ENCODE assay signal across 11 cellular contexts in genomic region chr12:122523280-122523679, GRCh38. TPM values are rescaled to one million over a fixed set of nuclear protein-coding genes. Genes with fewer than 3 reads are reported as not detected.
DNase-seq lines count a peak whose midpoint lies in the region; ATAC-seq and TF ChIP-seq lines count a peak whose summit lies in the region.
"Had no signal": no experiment of that assay in that cellular context is flagged by ENCODE, and none has a peak within 500 bp of the region (broad histone marks: within the 10 kb centered on the region; RNA-seq: fewer than 3 reads in every experiment).

No MANE protein-coding gene starts in this region.

- peaks cover 56% of the 10 kb centered on the region for H3K36me3 Mint-ChIP-seq in central memory CD8-positive, alpha-beta T cell (ENCODE audit: insufficient read depth)

- H3K9me3 Mint-ChIP-seq in central memory CD8-positive, alpha-beta T cell = no peaks in the 10 kb centered on the region
- H3K9me3 Mint-ChIP-seq: activated naive CD4-positive, alpha-beta T cell treated with anti-CD3 and anti-CD28 coated beads, Interleukin-2, amount 50 U/mL, for 72 hours had no signal

- H3K9me2 ChIP-seq in MM.1S (replicated peaks; ENCODE audit: insufficient read depth, low read length) = no peaks in the 10 kb centered on the region
- no peaks in the 10 kb centered on the region for H3K9me2 ChIP-seq in neural cell (ENCODE audit: insufficient read depth, low read length)

- H3K4me1 ChIP-seq in DND-41 (ENCODE audit: insufficient read depth, low read length) (peaks cover 49% of the 10 kb centered on the region), MM.1S (ENCODE audit: low read length) (peaks cover 5% of the 10 kb centered on the region; the same call in 1 of the 2 replicates)

- H3K27ac Mint-ChIP-seq in central memory CD8-positive, alpha-beta T cell (ENCODE audit: low read depth) = peak overlapping the region; percentile 54

- H3K4me3 Mint-ChIP-seq in central memory CD8-positive, alpha-beta T cell = no peak overlapping the region

- H3F3A ChIP-seq in MM.1S (ENCODE audit: insufficient read depth, low read length) (peaks cover 3% of the 10 kb centered on the region; the same call in 1 of the 2 replicates), neural cell (ENCODE audit: insufficient read depth, low read length, poor library complexity, severe bottlenecking) (no peaks in the 10 kb centered on the region)

- H3K36me3 ChIP-seq in DND-41 (ENCODE audit: insufficient read depth, low read length) (peaks cover 72% of the 10 kb centered on the region), MM.1S (replicated peaks; ENCODE audit: insufficient read depth, low read length) (no peaks in the 10 kb centered on the region; the same call in none of the 2 replicates), neural cell (ENCODE audit: insufficient read depth, low read length) (peaks cover 17% of the 10 kb centered on the region)

- H3K4me3 ChIP-seq in DND-41 (ENCODE audit: low read depth in 1 of 2, low read length in 2 of 2) = peak overlapping the region in 1 of 2 experiments; percentile 27; a peak in 1 of 4 replicates
- no peak overlapping the region for H3K4me3 ChIP-seq in MM.1S (ENCODE audit: low read length)
- H3K4me3 ChIP-seq in neural cell (ENCODE audit: low read length) = peak overlapping the region; percentile 89

- no peak for TF ChIP-seq EP300 in neural cell (conservative IDR thresholded peaks at IDR 0.05; ENCODE audit: poor library complexity, severe bottlenecking)

- H3K9ac ChIP-seq in DND-41 (ENCODE audit: low read depth, low read length) (0 out of 2 replicates have a peak overlapping the region, but pooled peaks have one; percentile 76), MM.1S (ENCODE audit: low read length) (no peak overlapping the region), neural cell (ENCODE audit: low read length) (no peak overlapping the region)

- H3K27me3 ChIP-seq in DND-41 (ENCODE audit: insufficient read depth, low read length, poor library complexity) = no peaks in the 10 kb centered on the region
- H3K27me3 ChIP-seq in MM.1S (replicated peaks; ENCODE audit: insufficient read depth, low read length) = no peaks in the 10 kb centered on the region
- H3K27me3 ChIP-seq in neural cell (ENCODE audit: insufficient read depth, low read depth, low read length) = no peaks in the 10 kb centered on the region

- H3K9me3 ChIP-seq in DND-41 (ENCODE audit: insufficient read depth, low read length, severe bottlenecking) (no peaks in the 10 kb centered on the region), MM.1S (replicated peaks; ENCODE audit: insufficient read depth, low read length) (no peaks in the 10 kb centered on the region), neural cell (ENCODE audit: low read length) (no peaks in the 10 kb centered on the region)

- H3K79me2 ChIP-seq in DND-41 (ENCODE audit: insufficient read depth, low read length) = peaks cover 96% of the 10 kb centered on the region
- H3K79me2 ChIP-seq in MM.1S (ENCODE audit: low read length) = peaks cover 92% of the 10 kb centered on the region
- H3K79me2 ChIP-seq in neural cell (replicated peaks; ENCODE audit: insufficient read depth, low read length) = peaks cover 74% of the 10 kb centered on the region

- TF ChIP-seq RAD21 in neural cell (conservative IDR thresholded peaks at IDR 0.05) = no peak

- H2AFZ ChIP-seq in DND-41 (ENCODE audit: low read depth, low read length) (no peak overlapping the region), MM.1S (ENCODE audit: low read length) (no peak overlapping the region), neural cell (ENCODE audit: low read depth, low read length) (no peak overlapping the region)

- H3K27ac ChIP-seq in DND-41 (ENCODE audit: low read length) (no peak overlapping the region), MM.1S (ENCODE audit: low read length) (no peak overlapping the region), neural cell (ENCODE audit: low read length) (no peak overlapping the region)

- peaks cover 56% of the 10 kb centered on the region for H3K4me1 Mint-ChIP-seq in central memory CD8-positive, alpha-beta T cell

- TF ChIP-seq CTCF in DND-41 (IDR thresholded peaks at IDR 0.05; ENCODE audit: borderline replicate concordance, extremely low read depth, low read length, poor library complexity, severe bottlenecking) (no peak), MM.1S (IDR thresholded peaks at IDR 0.05; ENCODE audit: low read length) (no peak), neural cell (IDR thresholded peaks at IDR 0.05; ENCODE audit: poor library complexity, severe bottlenecking) (no peak)

- no peaks in the 10 kb centered on the region for H3K27me3 Mint-ChIP-seq in central memory CD8-positive, alpha-beta T cell

- H3K4me2 ChIP-seq in DND-41 (ENCODE audit: insufficient read depth, low read length) (peak overlapping the region; percentile 77; the same call in 1 of the 2 replicates), MM.1S (ENCODE audit: low read depth, low read length) (peak overlapping the region; percentile 53; the same call in 1 of the 2 replicates), neural cell (ENCODE audit: low read length) (no peak overlapping the region)

- H4K20me1 ChIP-seq in DND-41 (ENCODE audit: insufficient read depth, low read length) = peaks cover 61% of the 10 kb centered on the region
- H4K20me1 ChIP-seq in MM.1S (ENCODE audit: insufficient read depth, low read length) = peaks cover 9% of the 10 kb centered on the region; the same call in 1 of the 2 replicates
- peaks cover 11% of the 10 kb centered on the region for H4K20me1 ChIP-seq in neural cell (ENCODE audit: insufficient read depth)

- DNase-seq in DND-41 (no peak), MM.1S (no peak), Ammon's horn (ENCODE audit: low spot score) (no peak), GDM1 (lab: John Stamatoyannopoulos, UW) (no peak)
- no peak for DNase-seq in central memory CD8-positive, alpha-beta T cell (ENCODE audit: low spot score in 2 of 2)
- DNase-seq: NCI-H1092, small intestine had no signal

- ATAC-seq in DND-41 (ENCODE audit: insufficient read depth, low read depth) = no peak
- ATAC-seq in central memory CD8-positive, alpha-beta T cell (replicated peaks; ENCODE audit: extremely low read depth, poor library complexity, severe bottlenecking) = no peak
- no peak for ATAC-seq in HG02981 (IDR thresholded peaks at IDR 0.05; ENCODE audit: unreplicated experiment)
- ATAC-seq in GM19455 (IDR thresholded peaks at IDR 0.05; ENCODE audit: unreplicated experiment) = no peak
- ATAC-seq: activated naive CD4-positive, alpha-beta T cell treated with anti-CD3 and anti-CD28 coated beads, Interleukin-2, amount 50 U/mL, for 72 hours had no signal

TF ChIP-seq in neural cell, 6 proteins besides CTCF, POLR2A, EP300 and RAD21:
- TF ChIP-seq POLR2AphosphoS5 (IDR thresholded peaks at IDR 0.05) = no peak
- no peak for TF ChIP-seq TAF1 (IDR thresholded peaks at IDR 0.05; ENCODE audit: low read depth)
- no peak for TF ChIP-seq SMC3 (conservative IDR thresholded peaks at IDR 0.05; ENCODE audit: poor library complexity)
- TF ChIP-seq EZH2 (IDR thresholded peaks at IDR 0.05; ENCODE audit: borderline replicate concordance, insufficient read depth, low read length, poor library complexity, severe bottlenecking) = no peak
- TF ChIP-seq REST (IDR thresholded peaks at IDR 0.05; ENCODE audit: borderline replicate concordance) = no peak
- TF ChIP-seq MXI1 (conservative IDR thresholded peaks at IDR 0.05; ENCODE audit: poor library complexity, severe bottlenecking) = no peak
TF ChIP-seq in neural cell: peak in this region for 0.

RNA-seq across cellular contexts. Expression of gene RSRC2, which starts 3.5 kb away (rescaled TPM):
- 174 and 194 TPM in 2 replicates for polyA plus RNA-seq in neural cell
- polyA minus RNA-seq in neural cell = 118 and 138 TPM in 2 replicates

RNA-seq across cellular contexts. Expression of gene KNTC1, which starts 3.8 kb away (rescaled TPM):
- 16.2 and 23.2 TPM in 2 replicates for polyA plus RNA-seq in neural cell
- polyA minus RNA-seq in neural cell = 22.6 TPM in 2 replicates

RNA-seq across cellular contexts. Expression of gene ZCCHC8, which starts 22.5 kb away (rescaled TPM):
- 38.3 and 41.5 TPM in 2 replicates for polyA plus RNA-seq in neural cell
- 47.0 and 48.2 TPM in 2 replicates for polyA minus RNA-seq in neural cell
